Comparison of ENCODE assay signal across 17 cellular contexts in genomic region chr13:45861352-45861751, GRCh38. TPM values are rescaled to one million over a fixed set of nuclear protein-coding genes. Genes with fewer than 3 reads are reported as not detected.
"Had no signal": no experiment of that assay in that cellular context is flagged by ENCODE, and none has a peak within 500 bp of the region (broad histone marks: within the 10 kb centered on the region; RNA-seq: fewer than 3 reads in every experiment).

No MANE protein-coding gene starts in this region.

- H3K27me3 Mint-ChIP-seq: activated naive CD4-positive, alpha-beta T cell treated with anti-CD3 and anti-CD28 coated beads, Interleukin-2, amount 50 U/mL, for 24 hours had no signal

- H3K36me3 Mint-ChIP-seq: activated naive CD4-positive, alpha-beta T cell treated with anti-CD3 and anti-CD28 coated beads, Interleukin-2, amount 50 U/mL, for 24 hours; stimulated activated naive B cell treated with anti-CD40 and anti-IgM and Interleukin-4, amounts not matched to agents 10 μg/mL and 1 μg/mL and 100 μg/mL, for 72 hours had no signal

- H3K4me1 Mint-ChIP-seq: stimulated activated naive B cell treated with anti-CD40 and anti-IgM and Interleukin-4, amounts not matched to agents 10 μg/mL and 1 μg/mL and 100 μg/mL, for 72 hours had no signal

- H3K27ac Mint-ChIP-seq: activated naive CD4-positive, alpha-beta T cell treated with anti-CD3 and anti-CD28 coated beads, Interleukin-2, amount 50 U/mL, for 24 hours; neural progenitor cell; stimulated activated naive B cell treated with anti-CD40 and anti-IgM and Interleukin-4, amounts not matched to agents 10 μg/mL and 1 μg/mL and 100 μg/mL, for 72 hours had no signal

- ATAC-seq: gastrocnemius medialis; heart right ventricle; left ventricle myocardium superior; stimulated activated naive B cell treated with anti-CD40 and anti-IgM and Interleukin-4, amounts not matched to agents 10 μg/mL and 1 μg/mL and 100 μg/mL, for 72 hours had no signal

- H3K4me3 ChIP-seq: esophagus squamous epithelium, gastrocnemius medialis, heart right ventricle, neural progenitor cell, spleen had no signal

- H3K4me3 Mint-ChIP-seq: activated naive CD4-positive, alpha-beta T cell treated with anti-CD3 and anti-CD28 coated beads, Interleukin-2, amount 50 U/mL, for 24 hours; neural progenitor cell; stimulated activated naive B cell treated with anti-CD40 and anti-IgM and Interleukin-4, amounts not matched to agents 10 μg/mL and 1 μg/mL and 100 μg/mL, for 72 hours had no signal

- H3K9me3 Mint-ChIP-seq: activated naive CD4-positive, alpha-beta T cell treated with anti-CD3 and anti-CD28 coated beads, Interleukin-2, amount 50 U/mL, for 24 hours had no signal

- H3K36me3 ChIP-seq: brain microvascular endothelial cell, esophagus squamous epithelium, gastrocnemius medialis, heart right ventricle, neural progenitor cell, spleen had no signal

- H3K9me3 ChIP-seq: esophagus squamous epithelium, gastrocnemius medialis, spleen had no signal

- H3K27ac ChIP-seq: brain microvascular endothelial cell, esophagus squamous epithelium, gastrocnemius medialis, heart right ventricle, neural progenitor cell, spleen had no signal

- DNase-seq: activated effector memory CD4-positive, alpha-beta T cell treated with Interleukin-2 at 50 U/mL for 16 hours; activated T-cell treated with anti-CD3 and anti-CD28 coated beads, Interleukin-2, amount 50 U/mL, for 1 hour; amniotic stem cell; brain microvascular endothelial cell; esophagus squamous epithelium; gastrocnemius medialis; heart right ventricle; kidney; left ventricle myocardium superior; spleen; stimulated activated CD4-positive, alpha-beta T cell treated with anti-CD3 and anti-CD28 coated beads, Interleukin-1b, Interleukin-23, amount 100 ng/mL, for 48 hours; stimulated activated naive B cell treated with anti-CD40 and anti-IgM and Interleukin-4, amounts not matched to agents 10 μg/mL and 1 μg/mL and 100 μg/mL, for 72 hours; substantia nigra; T-helper 2 cell had no signal

- H3K4me1 ChIP-seq: esophagus squamous epithelium, heart right ventricle, spleen had no signal

- H3K27me3 ChIP-seq: brain microvascular endothelial cell, gastrocnemius medialis, neural progenitor cell, spleen had no signal

RNA-seq across cellular contexts. Expression of gene SIAH3, which starts 9.8 kb away (rescaled TPM):
- total RNA-seq: gastrocnemius medialis, left ventricle myocardium superior, myocyte had no signal
